Comparison of ENCODE assay signal across 9 cellular contexts in genomic region chr12:54306925-54307731, GRCh38. TPM values are rescaled to one million over a fixed set of nuclear protein-coding genes. Genes with fewer than 3 reads are reported as not detected.
DNase-seq lines count a peak whose midpoint lies in the region; ATAC-seq and TF ChIP-seq lines count a peak whose summit lies in the region.
"Had no signal": no experiment of that assay in that cellular context is flagged by ENCODE, and none has a peak within 500 bp of the region (broad histone marks: within the 10 kb centered on the region; RNA-seq: fewer than 3 reads in every experiment).

No MANE protein-coding gene starts in this region.

- no peak for TF ChIP-seq EP300 in sigmoid colon (IDR thresholded peaks at IDR 0.05)

- no peak for TF ChIP-seq POLR2A in sigmoid colon (IDR thresholded peaks at IDR 0.05)

- no peaks in the 10 kb centered on the region for H3K27me3 ChIP-seq in RWPE2 (ENCODE audit: insufficient read depth, poor library complexity, severe bottlenecking)
- H3K27me3 ChIP-seq in sigmoid colon = peaks cover 0 to 11% (median 5%) of the 10 kb centered on the region in 3 donors

- H3K9me3 ChIP-seq in RWPE2 (ENCODE audit: severe bottlenecking) (no peaks in the 10 kb centered on the region), sigmoid colon (no peaks in the 10 kb centered on the region)

- ATAC-seq in RWPE2 (ENCODE audit: low read depth) (peak; percentile 88), HG03571 (IDR thresholded peaks at IDR 0.05; ENCODE audit: unreplicated experiment) (no peak), HG02610 (IDR thresholded peaks at IDR 0.05; ENCODE audit: unreplicated experiment) (no peak)

- intact Hi-C loops in sigmoid colon (cut with DNase I) = no loop called here

- WGBS in sigmoid colon, 2 donors = 24 to 45% methylated on average over 8 of the region's 8 CpGs

- DNase-seq in NCI-H1436 (lab: John Stamatoyannopoulos, UW) = peak; percentile 38
- DNase-seq in NCI-H1436 treated with DMSO at 0.1 percent for 48 hours (lab: John Stamatoyannopoulos, UW) = no peak
- peak; percentile 95 for DNase-seq in RWPE2 (ENCODE audit: low spot score)
- DNase-seq in fibroblast of pulmonary artery (ENCODE audit: low read depth) = peak; percentile 82
- peak; percentile 76 for DNase-seq in sigmoid colon
- DNase-seq in DMS79 (lab: John Stamatoyannopoulos, UW) = no peak

- H3K4me3 ChIP-seq in RWPE2 (ENCODE audit: severe bottlenecking) (no peak overlapping the region), fibroblast of pulmonary artery (replicated peaks; ENCODE audit: low read depth, low read length) (no peak overlapping the region), sigmoid colon (no peak overlapping the region)

- H3K36me3 ChIP-seq in RWPE2 (ENCODE audit: low read depth) = no peaks in the 10 kb centered on the region
- no peaks in the 10 kb centered on the region for H3K36me3 ChIP-seq in sigmoid colon

- TF ChIP-seq CTCF in RWPE2 (IDR thresholded peaks at IDR 0.05; ENCODE audit: poor library complexity, severe bottlenecking) (no peak), fibroblast of pulmonary artery (IDR thresholded peaks at IDR 0.05; ENCODE audit: low read length, missing control alignments) (no peak), sigmoid colon (IDR thresholded peaks at IDR 0.05) (no peak)

- H3K27ac ChIP-seq in RWPE2 (ENCODE audit: poor library complexity, severe bottlenecking) = no peak overlapping the region
- H3K27ac ChIP-seq in sigmoid colon = no peak overlapping the region

- H3K4me1 ChIP-seq in RWPE2 (ENCODE audit: insufficient read depth, poor library complexity, severe bottlenecking) (peaks cover 10% of the 10 kb centered on the region), sigmoid colon (no peaks in the 10 kb centered on the region)

RNA-seq across cellular contexts. Expression of gene NFE2, which starts 6.3 kb away (rescaled TPM):
- under 1 TPM in 1 of 4 donors, not detected in 3; 0.54 TPM for total RNA-seq in sigmoid colon
- under 1 TPM in 1 of 3 donors, not detected in 2; 0.45 TPM for polyA plus RNA-seq in sigmoid colon
- total RNA-seq: epithelial cell of proximal tubule had no signal

RNA-seq across cellular contexts. Expression of gene COPZ1, which starts 17.8 kb away (rescaled TPM):
- total RNA-seq in sigmoid colon = 10 to 100 TPM; 39.6 to 74.2 (median 61.2) TPM
- 100 to 1,000 TPM; 114 to 155 (median 147) TPM for polyA plus RNA-seq in sigmoid colon

RNA-seq across cellular contexts. Expression of gene HNRNPA1, which starts 26.6 kb away (rescaled TPM):
- 100 to 1,000 TPM; 318 to 657 (median 410) TPM for total RNA-seq in sigmoid colon
- polyA plus RNA-seq in sigmoid colon = 1,000 to 10,000 TPM in 2 of 3 donors, 100 to 1,000 TPM in 1; 594 to 1,311 (median 1,117) TPM

RNA-seq across cellular contexts. Expression of gene CBX5, which starts 27.2 kb away (rescaled TPM):
- total RNA-seq in sigmoid colon = 10 to 100 TPM; 18.6 to 30.7 (median 24.8) TPM
- 10 to 100 TPM in 1 of 3 donors, 1 to 10 TPM in 2; 3.0 to 17.2 (median 4.9) TPM for polyA plus RNA-seq in sigmoid colon

RNA-seq across cellular contexts. Expression of gene GPR84, which starts 57.2 kb away (rescaled TPM):
- total RNA-seq in sigmoid colon = under 1 TPM in 1 of 4 donors, not detected in 3; 0.54 TPM
- under 1 TPM; 0.60 to 0.92 (median 0.69) TPM for polyA plus RNA-seq in sigmoid colon
- total RNA-seq: epithelial cell of proximal tubule had no signal

Comparison
In these comparisons a context has a peak if more than half of its experiments do, and no peak if none do; other contexts are left out.
1. DNase-seq: peak in NCI-H1436 (single experiment), RWPE2 (single experiment), fibroblast of pulmonary artery (single experiment) and sigmoid colon (single experiment); none in NCI-H1436 treated with DMSO at 0.1 percent for 48 hours (single experiment) and DMS79 (single experiment).